ENCODE assay signal across 1 cellular context in genomic region chr7:16991551-16991950, GRCh38.
TF ChIP-seq lines count a peak whose summit lies in the region.

No MANE protein-coding gene starts in this region.

TF ChIP-seq in GM23338, 12 proteins besides CTCF, POLR2A, EP300 and RAD21 (continued from another document):
- TF ChIP-seq, protein P1, sequence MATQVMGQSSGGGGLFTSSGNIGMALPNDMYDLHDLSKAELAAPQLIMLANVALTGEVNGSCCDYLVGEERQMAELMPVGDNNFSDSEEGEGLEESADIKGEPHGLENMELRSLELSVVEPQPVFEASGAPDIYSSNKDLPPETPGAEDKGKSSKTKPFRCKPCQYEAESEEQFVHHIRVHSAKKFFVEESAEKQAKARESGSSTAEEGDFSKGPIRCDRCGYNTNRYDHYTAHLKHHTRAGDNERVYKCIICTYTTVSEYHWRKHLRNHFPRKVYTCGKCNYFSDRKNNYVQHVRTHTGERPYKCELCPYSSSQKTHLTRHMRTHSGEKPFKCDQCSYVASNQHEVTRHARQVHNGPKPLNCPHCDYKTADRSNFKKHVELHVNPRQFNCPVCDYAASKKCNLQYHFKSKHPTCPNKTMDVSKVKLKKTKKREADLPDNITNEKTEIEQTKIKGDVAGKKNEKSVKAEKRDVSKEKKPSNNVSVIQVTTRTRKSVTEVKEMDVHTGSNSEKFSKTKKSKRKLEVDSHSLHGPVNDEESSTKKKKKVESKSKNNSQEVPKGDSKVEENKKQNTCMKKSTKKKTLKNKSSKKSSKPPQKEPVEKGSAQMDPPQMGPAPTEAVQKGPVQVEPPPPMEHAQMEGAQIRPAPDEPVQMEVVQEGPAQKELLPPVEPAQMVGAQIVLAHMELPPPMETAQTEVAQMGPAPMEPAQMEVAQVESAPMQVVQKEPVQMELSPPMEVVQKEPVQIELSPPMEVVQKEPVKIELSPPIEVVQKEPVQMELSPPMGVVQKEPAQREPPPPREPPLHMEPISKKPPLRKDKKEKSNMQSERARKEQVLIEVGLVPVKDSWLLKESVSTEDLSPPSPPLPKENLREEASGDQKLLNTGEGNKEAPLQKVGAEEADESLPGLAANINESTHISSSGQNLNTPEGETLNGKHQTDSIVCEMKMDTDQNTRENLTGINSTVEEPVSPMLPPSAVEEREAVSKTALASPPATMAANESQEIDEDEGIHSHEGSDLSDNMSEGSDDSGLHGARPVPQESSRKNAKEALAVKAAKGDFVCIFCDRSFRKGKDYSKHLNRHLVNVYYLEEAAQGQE (IDR thresholded peaks at IDR 0.05; ENCODE audit: unreplicated experiment) = no peak
- TF ChIP-seq EZH2phosphoT487 (IDR thresholded peaks at IDR 0.05; ENCODE audit: unreplicated experiment) = no peak
- no peak for TF ChIP-seq CREB1 (CRISPR knock-in tag; IDR thresholded peaks at IDR 0.05; ENCODE audit: low read depth)
- TF ChIP-seq NANOG (IDR thresholded peaks at IDR 0.05; ENCODE audit: borderline replicate concordance) = no peak
- TF ChIP-seq ZNF114 (CRISPR knock-in tag; IDR thresholded peaks at IDR 0.05) = no peak
- no peak for TF ChIP-seq STAT1 (IDR thresholded peaks at IDR 0.05; ENCODE audit: unreplicated experiment)
- TF ChIP-seq, protein P2, sequence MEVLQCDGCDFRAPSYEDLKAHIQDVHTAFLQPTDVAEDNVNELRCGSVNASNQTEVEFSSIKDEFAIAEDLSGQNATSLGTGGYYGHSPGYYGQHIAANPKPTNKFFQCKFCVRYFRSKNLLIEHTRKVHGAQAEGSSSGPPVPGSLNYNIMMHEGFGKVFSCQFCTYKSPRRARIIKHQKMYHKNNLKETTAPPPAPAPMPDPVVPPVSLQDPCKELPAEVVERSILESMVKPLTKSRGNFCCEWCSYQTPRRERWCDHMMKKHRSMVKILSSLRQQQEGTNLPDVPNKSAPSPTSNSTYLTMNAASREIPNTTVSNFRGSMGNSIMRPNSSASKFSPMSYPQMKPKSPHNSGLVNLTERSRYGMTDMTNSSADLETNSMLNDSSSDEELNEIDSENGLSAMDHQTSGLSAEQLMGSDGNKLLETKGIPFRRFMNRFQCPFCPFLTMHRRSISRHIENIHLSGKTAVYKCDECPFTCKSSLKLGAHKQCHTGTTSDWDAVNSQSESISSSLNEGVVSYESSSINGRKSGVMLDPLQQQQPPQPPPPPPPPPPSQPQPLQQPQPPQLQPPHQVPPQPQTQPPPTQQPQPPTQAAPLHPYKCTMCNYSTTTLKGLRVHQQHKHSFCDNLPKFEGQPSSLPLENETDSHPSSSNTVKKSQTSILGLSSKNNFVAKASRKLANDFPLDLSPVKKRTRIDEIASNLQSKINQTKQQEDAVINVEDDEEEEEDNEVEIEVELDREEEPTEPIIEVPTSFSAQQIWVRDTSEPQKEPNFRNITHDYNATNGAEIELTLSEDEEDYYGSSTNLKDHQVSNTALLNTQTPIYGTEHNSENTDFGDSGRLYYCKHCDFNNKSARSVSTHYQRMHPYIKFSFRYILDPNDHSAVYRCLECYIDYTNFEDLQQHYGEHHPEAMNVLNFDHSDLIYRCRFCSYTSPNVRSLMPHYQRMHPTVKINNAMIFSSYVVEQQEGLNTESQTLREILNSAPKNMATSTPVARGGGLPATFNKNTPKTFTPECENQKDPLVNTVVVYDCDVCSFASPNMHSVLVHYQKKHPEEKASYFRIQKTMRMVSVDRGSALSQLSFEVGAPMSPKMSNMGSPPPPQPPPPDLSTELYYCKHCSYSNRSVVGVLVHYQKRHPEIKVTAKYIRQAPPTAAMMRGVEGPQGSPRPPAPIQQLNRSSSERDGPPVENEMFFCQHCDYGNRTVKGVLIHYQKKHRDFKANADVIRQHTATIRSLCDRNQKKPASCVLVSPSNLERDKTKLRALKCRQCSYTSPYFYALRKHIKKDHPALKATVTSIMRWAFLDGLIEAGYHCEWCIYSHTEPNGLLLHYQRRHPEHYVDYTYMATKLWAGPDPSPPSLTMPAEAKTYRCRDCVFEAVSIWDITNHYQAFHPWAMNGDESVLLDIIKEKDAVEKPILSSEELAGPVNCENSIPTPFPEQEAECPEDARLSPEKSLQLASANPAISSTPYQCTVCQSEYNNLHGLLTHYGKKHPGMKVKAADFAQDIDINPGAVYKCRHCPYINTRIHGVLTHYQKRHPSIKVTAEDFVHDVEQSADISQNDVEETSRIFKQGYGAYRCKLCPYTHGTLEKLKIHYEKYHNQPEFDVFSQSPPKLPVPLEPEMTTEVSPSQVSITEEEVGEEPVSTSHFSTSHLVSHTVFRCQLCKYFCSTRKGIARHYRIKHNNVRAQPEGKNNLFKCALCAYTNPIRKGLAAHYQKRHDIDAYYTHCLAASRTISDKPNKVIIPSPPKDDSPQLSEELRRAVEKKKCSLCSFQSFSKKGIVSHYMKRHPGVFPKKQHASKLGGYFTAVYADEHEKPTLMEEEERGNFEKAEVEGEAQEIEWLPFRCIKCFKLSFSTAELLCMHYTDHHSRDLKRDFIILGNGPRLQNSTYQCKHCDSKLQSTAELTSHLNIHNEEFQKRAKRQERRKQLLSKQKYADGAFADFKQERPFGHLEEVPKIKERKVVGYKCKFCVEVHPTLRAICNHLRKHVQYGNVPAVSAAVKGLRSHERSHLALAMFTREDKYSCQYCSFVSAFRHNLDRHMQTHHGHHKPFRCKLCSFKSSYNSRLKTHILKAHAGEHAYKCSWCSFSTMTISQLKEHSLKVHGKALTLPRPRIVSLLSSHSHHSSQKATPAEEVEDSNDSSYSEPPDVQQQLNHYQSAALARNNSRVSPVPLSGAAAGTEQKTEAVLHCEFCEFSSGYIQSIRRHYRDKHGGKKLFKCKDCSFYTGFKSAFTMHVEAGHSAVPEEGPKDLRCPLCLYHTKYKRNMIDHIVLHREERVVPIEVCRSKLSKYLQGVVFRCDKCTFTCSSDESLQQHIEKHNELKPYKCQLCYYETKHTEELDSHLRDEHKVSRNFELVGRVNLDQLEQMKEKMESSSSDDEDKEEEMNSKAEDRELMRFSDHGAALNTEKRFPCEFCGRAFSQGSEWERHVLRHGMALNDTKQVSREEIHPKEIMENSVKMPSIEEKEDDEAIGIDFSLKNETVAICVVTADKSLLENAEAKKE (CRISPR knock-in tag; IDR thresholded peaks at IDR 0.05) = no peak
- no peak for TF ChIP-seq EZH2 (IDR thresholded peaks at IDR 0.05; ENCODE audit: low read depth, unreplicated experiment)
- TF ChIP-seq JUNB (IDR thresholded peaks at IDR 0.05; ENCODE audit: unreplicated experiment) = no peak
